In the genomic region with DNA sequence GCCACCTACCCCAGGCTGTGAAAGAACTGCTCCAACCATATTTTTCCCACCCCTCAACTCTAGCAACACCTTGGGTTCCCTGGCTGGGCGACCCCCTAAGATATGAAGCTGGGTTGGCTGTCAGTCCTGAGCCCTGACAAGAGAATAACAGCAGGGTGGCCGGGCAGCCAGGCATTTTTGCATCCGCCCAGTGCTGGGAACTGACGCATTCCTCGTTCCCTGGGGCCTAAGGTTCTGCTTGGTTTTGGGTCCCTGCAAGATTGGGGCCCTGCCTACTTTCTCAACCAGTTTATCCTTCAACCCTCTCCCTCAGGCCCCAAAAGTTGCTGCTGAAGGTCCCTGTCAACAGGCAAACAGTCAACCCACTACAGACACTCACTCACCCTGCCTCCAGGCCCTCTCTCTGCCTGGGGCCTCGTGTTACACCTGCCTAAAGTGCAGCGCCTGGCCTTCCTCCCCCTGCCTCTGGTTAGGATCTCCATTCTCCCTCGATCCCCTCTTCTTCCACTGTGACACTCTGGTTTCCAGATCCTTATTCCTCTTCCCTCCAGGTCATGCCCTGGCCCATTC, we compare ENCODE assay signal across 14 cellular contexts.
A peak's percentile ranks its signal among the peaks of the same experiment; 100 is the strongest.
DNase-seq lines count a peak whose midpoint lies in the region; TF ChIP-seq lines count a peak whose summit lies in the region.
"Had no signal": no experiment of that assay in that cellular context is flagged by ENCODE, and none has a peak within 500 bp of the region (broad histone marks: within the 10 kb centered on the region; RNA-seq: fewer than 3 reads in every experiment).

No MANE protein-coding gene starts in this region.

- no peak overlapping the region for H2BK15ac ChIP-seq in H9 (ENCODE audit: low read depth, low read length)
- no peak overlapping the region for H2BK15ac ChIP-seq in mesendoderm (replicated peaks; ENCODE audit: low read depth)

- H3K4me1 Mint-ChIP-seq in H9 = peaks cover 13 to 16% of the 10 kb centered on the region in 2 experiments
- no peaks in the 10 kb centered on the region for H3K4me1 Mint-ChIP-seq in endodermal cell
- H3K4me1 Mint-ChIP-seq: B cell had no signal

- no peaks in the 10 kb centered on the region for H3K23me2 ChIP-seq in H9 (ENCODE audit: insufficient read length, low read depth, low read length, poor library complexity, severe bottlenecking)

- H3K9me3 ChIP-seq in H9 (ENCODE audit: control insufficient read depth, low read depth, low read length) = no peaks in the 10 kb centered on the region
- H3K9me3 ChIP-seq in endodermal cell (ENCODE audit: control insufficient read depth, low read length) = no peaks in the 10 kb centered on the region

- H3K9me3 Mint-ChIP-seq in H9 (no peaks in the 10 kb centered on the region), endodermal cell (peaks cover 4% of the 10 kb centered on the region)
- H3K9me3 Mint-ChIP-seq: CD4-positive, alpha-beta memory T cell had no signal

- H2BK5ac ChIP-seq in H9 (ENCODE audit: insufficient read length, low read length) = no peak overlapping the region
- H2BK5ac ChIP-seq in mesendoderm (ENCODE audit: low read length) = no peak overlapping the region

- no peak overlapping the region for H2BK120ac ChIP-seq in H9 (ENCODE audit: low read depth, low read length, poor library complexity, severe bottlenecking)
- H2BK120ac ChIP-seq in mesendoderm (ENCODE audit: low read depth, low read length) = no peak overlapping the region

- H2AK5ac ChIP-seq in H9 (ENCODE audit: insufficient read length, low read length) (no peak overlapping the region), mesendoderm (ENCODE audit: low read length) (no peak overlapping the region)

- TF ChIP-seq CTCF in H9 (conservative IDR thresholded peaks at IDR 0.05) = no peak
- no peak for TF ChIP-seq CTCF in endodermal cell (conservative IDR thresholded peaks at IDR 0.05)
- TF ChIP-seq CTCF in coronary artery (IDR thresholded peaks at IDR 0.05) = no peak

- H3K18ac ChIP-seq in H9 (ENCODE audit: insufficient read length, low read depth, low read length) (no peak overlapping the region), mesendoderm (ENCODE audit: low read length) (no peak overlapping the region)

- H2BK20ac ChIP-seq in H9 (ENCODE audit: low read depth, low read length, poor library complexity, severe bottlenecking) = no peak overlapping the region

- peaks cover 0 to 6% (median 2%) of the 10 kb centered on the region in 3 experiments; a peak in 5 of 7 replicates for H3K36me3 Mint-ChIP-seq in H9 (ENCODE audit: insufficient read depth in 1 of 3, low read depth in 3 of 3)
- H3K36me3 Mint-ChIP-seq in endodermal cell (ENCODE audit: low read depth) = peaks cover 16% of the 10 kb centered on the region

- H3K4ac ChIP-seq in H9 (ENCODE audit: low read depth, low read length) (no peak overlapping the region), mesendoderm (ENCODE audit: low read depth, low read length) (no peak overlapping the region)

- H3T11ph ChIP-seq in H9 (ENCODE audit: low read length) = no peak overlapping the region

- H3K56ac ChIP-seq in H9 (ENCODE audit: insufficient read length, low read depth, low read length) (no peak overlapping the region), mesendoderm (ENCODE audit: low read length) (peak overlapping the region; percentile 28)

- no peaks in the 10 kb centered on the region for H3K36me3 ChIP-seq in endodermal cell (ENCODE audit: control insufficient read depth, insufficient read depth, low read length)
- H3K36me3 ChIP-seq in mesendoderm (ENCODE audit: control insufficient read depth, insufficient read depth, low read length) = no peaks in the 10 kb centered on the region

- H3K4me3 Mint-ChIP-seq in H9 (no peak overlapping the region), endodermal cell (no peak overlapping the region)
- H3K4me3 Mint-ChIP-seq: B cell; CD4-positive, alpha-beta memory T cell had no signal

- H3K79me1 ChIP-seq in H9 (ENCODE audit: insufficient read depth, low read depth, low read length, poor library complexity, severe bottlenecking) (no peaks in the 10 kb centered on the region), mesendoderm (ENCODE audit: low read length) (no peaks in the 10 kb centered on the region)

- 0 out of 2 replicates have a peak overlapping the region, but pooled peaks have one; percentile 8 for H3K14ac ChIP-seq in H9 (ENCODE audit: insufficient read depth, low read length)

- H3K27me3 ChIP-seq in H9 (ENCODE audit: insufficient read depth, low read length) (no peaks in the 10 kb centered on the region), endodermal cell (ENCODE audit: control insufficient read depth, insufficient read depth, low read length, poor library complexity, severe bottlenecking) (no peaks in the 10 kb centered on the region), mesendoderm (ENCODE audit: insufficient read depth, low read length, poor library complexity) (no peaks in the 10 kb centered on the region)

- H3K27ac Mint-ChIP-seq in H9 (peak overlapping the region; percentile 32 to 83 (median 36); a peak in 5 of 7 replicates), endodermal cell (no peak overlapping the region)
- H3K27ac Mint-ChIP-seq: B cell; CD4-positive, alpha-beta memory T cell had no signal

- no peak overlapping the region for H4K5ac ChIP-seq in H9 (ENCODE audit: insufficient read length, low read depth, low read length)
- H4K5ac ChIP-seq in mesendoderm (ENCODE audit: low read length) = no peak overlapping the region

- peak; percentile 80 for DNase-seq in ELF-1 (ENCODE audit: low read depth, low spot score)
- peak; percentile 64 for DNase-seq in H9
- peak; percentile 87 for DNase-seq in endodermal cell
- DNase-seq in mesendoderm = peak; percentile 56
- no peak for DNase-seq in coronary artery (ENCODE audit: low spot score)
- DNase-seq in retina = no peak
- no peak for DNase-seq in GM03348 (ENCODE audit: low spot score)
- DNase-seq: C1 segment of cervical spinal cord; CD4-positive, alpha-beta memory T cell; DMS153; DMS79 treated with DMSO at 0.1 percent for 48 hours; EL; GDM1 had no signal

- H3K4me1 ChIP-seq in H9 (ENCODE audit: insufficient read depth, low read length) (peaks cover 3% of the 10 kb centered on the region; the same call in 1 of the 2 replicates), endodermal cell (ENCODE audit: control insufficient read depth, insufficient read depth, low read length) (no peaks in the 10 kb centered on the region), mesendoderm (ENCODE audit: control insufficient read depth, low read depth, low read length) (peaks cover 3% of the 10 kb centered on the region)

- H3K4me2 ChIP-seq in H9 (ENCODE audit: insufficient read depth, insufficient read length, low read length) (no peak overlapping the region), mesendoderm (ENCODE audit: low read length) (no peak overlapping the region)

- no peak overlapping the region for H2AFZ ChIP-seq in H9 (ENCODE audit: low read length)

- H3K79me2 ChIP-seq in H9 (ENCODE audit: insufficient read depth, low read length) (no peaks in the 10 kb centered on the region), mesendoderm (ENCODE audit: control insufficient read depth, insufficient read depth, low read length) (no peaks in the 10 kb centered on the region)

- H2BK12ac ChIP-seq in H9 (ENCODE audit: insufficient read length, low read depth, low read length) = no peak overlapping the region

- no CpG with 5 or more reads among the region's 8 CpGs for WGBS in H9 (ENCODE audit: extremely low coverage, insufficient read length, low lambda C conversion rate)
- 59 to 71% methylated on average over 8 of the region's 8 CpGs for WGBS in endodermal cell (ENCODE audit: insufficient coverage in 1 of 2, insufficient read length in 1 of 2), 2 experiments
- no CpG with 5 or more reads among the region's 8 CpGs for WGBS in mesendoderm (ENCODE audit: extremely low coverage, insufficient coverage, low lambda C conversion rate)

- no peak overlapping the region for H3K23ac ChIP-seq in H9 (ENCODE audit: insufficient read length, low read depth, low read length)
- H3K23ac ChIP-seq in mesendoderm (ENCODE audit: low read length) = no peak overlapping the region

- no peaks in the 10 kb centered on the region; the same call in 1 of the 2 replicates for H3K27me3 Mint-ChIP-seq in H9 (ENCODE audit: low read depth)
- no peaks in the 10 kb centered on the region for H3K27me3 Mint-ChIP-seq in endodermal cell (ENCODE audit: insufficient read depth)
- H3K27me3 Mint-ChIP-seq: B cell; CD4-positive, alpha-beta memory T cell had no signal

- H4K91ac ChIP-seq in H9 (ENCODE audit: insufficient read length, low read depth, low read length) = no peak overlapping the region

- no peak overlapping the region for H4K8ac ChIP-seq in H9 (replicated peaks; ENCODE audit: insufficient read length, low read depth, low read length)
- H4K8ac ChIP-seq in mesendoderm (ENCODE audit: low read depth, low read length) = no peak overlapping the region

- H4K20me1 ChIP-seq in H9 (ENCODE audit: control insufficient read depth, insufficient read depth, insufficient read length) = no peaks in the 10 kb centered on the region

- H3K4me3 ChIP-seq in endodermal cell (ENCODE audit: low read length) (no peak overlapping the region), mesendoderm (ENCODE audit: low read length) (no peak overlapping the region), coronary artery (no peak overlapping the region)

- H3K9ac ChIP-seq in H9 (ENCODE audit: extremely low read depth, insufficient read length, low read length) (no peak overlapping the region), endodermal cell (ENCODE audit: extremely low read depth, low read length, poor library complexity, severe bottlenecking) (no peak overlapping the region), mesendoderm (ENCODE audit: low read length) (no peak overlapping the region)

- H3K27ac ChIP-seq in H9 (ENCODE audit: insufficient read length, low read depth, low read length) (no peak overlapping the region), endodermal cell (ENCODE audit: low read depth, low read length) (no peak overlapping the region), mesendoderm (ENCODE audit: low read depth, low read length) (no peak overlapping the region), coronary artery (no peak overlapping the region)

Comparison
In these comparisons a context has a peak if more than half of its experiments do, and no peak if none do; other contexts are left out.
1. DNase-seq: peak in ELF-1 (single experiment), H9 (single experiment), endodermal cell (single experiment) and mesendoderm (single experiment); none in coronary artery (single experiment), retina (single experiment) and GM03348 (single experiment).